ENCODE assay signal across 14 cellular contexts in genomic region chr6:151962246-151962846, GRCh38.
A peak's percentile ranks its signal among the peaks of the same experiment; 100 is the strongest.
DNase-seq lines count a peak whose midpoint lies in the region; ATAC-seq and TF ChIP-seq lines count a peak whose summit lies in the region.
"Had no signal": no experiment of that assay in that cellular context is flagged by ENCODE, and none has a peak within 500 bp of the region (broad histone marks: within the 10 kb centered on the region; RNA-seq: fewer than 3 reads in every experiment).

No MANE protein-coding gene starts in this region.

- H3K27ac ChIP-seq in HEK293 (ENCODE audit: extremely low read depth, low read depth, low read length) = no peak overlapping the region
- H3K27ac ChIP-seq in right cardiac atrium (ENCODE audit: low read length) = no peak overlapping the region
- H3K27ac ChIP-seq: SJSA1, vagina had no signal

- no peak overlapping the region for H3K27ac Mint-ChIP-seq in WTC11
- H3K27ac Mint-ChIP-seq: CD4-positive, alpha-beta T cell; memory B cell had no signal

- POLR2A ChIA-PET in HEK293 (lab: Yijun Ruan, JAX) (no interaction called here), WTC11 (lab: Charles Lee) (no interaction called here)

- H3K4me3 ChIP-seq in AG10803 (ENCODE audit: low read length) (no peak overlapping the region), HEK293 (ENCODE audit: low read depth, low read length) (no peak overlapping the region), right cardiac atrium (ENCODE audit: low read length) (no peak overlapping the region)
- H3K4me3 ChIP-seq: SJSA1, vagina had no signal

- H3K9me3 Mint-ChIP-seq in WTC11 = peaks cover 16% of the 10 kb centered on the region
- H3K9me3 Mint-ChIP-seq: CD4-positive, alpha-beta T cell had no signal

- 78% methylated on average over 5 of the region's 5 CpGs for WGBS in right cardiac atrium

- H3K4me1 Mint-ChIP-seq in WTC11 = no peaks in the 10 kb centered on the region; the same call in 1 of the 2 replicates

- no peaks in the 10 kb centered on the region for H3K36me3 ChIP-seq in HEK293 (ENCODE audit: control insufficient read depth in 2 of 2, insufficient read depth in 1 of 2, low read length in 2 of 2)
- H3K36me3 ChIP-seq: SJSA1 had no signal

- H3K27me3 ChIP-seq in right cardiac atrium (ENCODE audit: control insufficient read depth, insufficient read depth) = no peaks in the 10 kb centered on the region
- H3K27me3 ChIP-seq: SJSA1, vagina had no signal

- no peak overlapping the region for H3K4me3 Mint-ChIP-seq in WTC11
- H3K4me3 Mint-ChIP-seq: CD4-positive, alpha-beta T cell; memory B cell had no signal

- DNase-seq in AG10803 (ENCODE audit: low read depth) = peak; percentile 76
- no peak for DNase-seq in WTC11 (ENCODE audit: low spot score)
- DNase-seq in foreskin melanocyte = peak; percentile 39
- no peak for DNase-seq in mucosa of gallbladder (ENCODE audit: low spot score)
- DNase-seq in right cardiac atrium = no peak
- DNase-seq: CD4-positive, alpha-beta T cell; KG1; NCI-H446 treated with DMSO at 0.1 percent for 48 hours had no signal

- intact Hi-C loops in right cardiac atrium (cut with DNase I) = no loop called here

- H3K4me1 ChIP-seq in HEK293 (ENCODE audit: control insufficient read depth, insufficient read depth, low read length) = no peaks in the 10 kb centered on the region
- no peaks in the 10 kb centered on the region for H3K4me1 ChIP-seq in right cardiac atrium (ENCODE audit: control insufficient read depth, insufficient read depth, low read length)

- no peak for ATAC-seq in WTC11
- no peak for ATAC-seq in HG02884 (IDR thresholded peaks at IDR 0.05; ENCODE audit: unreplicated experiment)
- ATAC-seq in HG02870 (IDR thresholded peaks at IDR 0.05; ENCODE audit: unreplicated experiment) = no peak
- no peak for ATAC-seq in right cardiac atrium

- no peaks in the 10 kb centered on the region for H3K36me3 Mint-ChIP-seq in WTC11

- TF ChIP-seq CTCF in AG10803 (conservative IDR thresholded peaks at IDR 0.05; ENCODE audit: low read length) = no peak
- TF ChIP-seq CTCF in HEK293 (tag by site-specific recombination; IDR thresholded peaks at IDR 0.05) = no peak
- no peak for TF ChIP-seq CTCF in WTC11 (IDR thresholded peaks at IDR 0.05)

- H3K9me3 ChIP-seq in HEK293 (ENCODE audit: control insufficient read depth, insufficient read depth, low read depth, low read length) (no peaks in the 10 kb centered on the region), right cardiac atrium (ENCODE audit: control insufficient read depth, low read length) (no peaks in the 10 kb centered on the region)
- H3K9me3 ChIP-seq: SJSA1, vagina had no signal

- no peaks in the 10 kb centered on the region for H3K27me3 Mint-ChIP-seq in WTC11 (ENCODE audit: low read depth)

- CTCF ChIA-PET in HEK293 (lab: Yijun Ruan, JAX) = no interaction called here
- CTCF ChIA-PET in WTC11 (lab: Charles Lee) = no interaction called here

TF ChIP-seq in HEK293, 187 proteins besides CTCF, POLR2A, EP300 and RAD21:
- TF ChIP-seq HIC1 (tag by site-specific recombination; IDR thresholded peaks at IDR 0.05) (no peak), ZBTB20 (tag by site-specific recombination; IDR thresholded peaks at IDR 0.05) (no peak), TCF7L2 (IDR thresholded peaks at IDR 0.05; ENCODE audit: borderline replicate concordance, low read depth, low read length) (peak; percentile 32; the same call in 1 of the 2 replicates)

TF ChIP-seq in WTC11, 78 proteins besides CTCF, POLR2A, EP300 and RAD21:
- TF ChIP-seq USF1 (CRISPR knock-in tag; IDR thresholded peaks at IDR 0.05) = no peak
- TF ChIP-seq GABPB1 (CRISPR knock-in tag; IDR thresholded peaks at IDR 0.05) = peak; percentile 40; the same call in 1 of the 2 replicates

Comparison
In these comparisons a context has a peak if more than half of its experiments do, and no peak if none do; other contexts are left out.
1. DNase-seq: peak in AG10803 (single experiment) and foreskin melanocyte (single experiment); none in WTC11 (single experiment), mucosa of gallbladder (single experiment) and right cardiac atrium (0 of 3).